Comparison of ENCODE assay signal across 14 cellular contexts in the genomic region with DNA sequence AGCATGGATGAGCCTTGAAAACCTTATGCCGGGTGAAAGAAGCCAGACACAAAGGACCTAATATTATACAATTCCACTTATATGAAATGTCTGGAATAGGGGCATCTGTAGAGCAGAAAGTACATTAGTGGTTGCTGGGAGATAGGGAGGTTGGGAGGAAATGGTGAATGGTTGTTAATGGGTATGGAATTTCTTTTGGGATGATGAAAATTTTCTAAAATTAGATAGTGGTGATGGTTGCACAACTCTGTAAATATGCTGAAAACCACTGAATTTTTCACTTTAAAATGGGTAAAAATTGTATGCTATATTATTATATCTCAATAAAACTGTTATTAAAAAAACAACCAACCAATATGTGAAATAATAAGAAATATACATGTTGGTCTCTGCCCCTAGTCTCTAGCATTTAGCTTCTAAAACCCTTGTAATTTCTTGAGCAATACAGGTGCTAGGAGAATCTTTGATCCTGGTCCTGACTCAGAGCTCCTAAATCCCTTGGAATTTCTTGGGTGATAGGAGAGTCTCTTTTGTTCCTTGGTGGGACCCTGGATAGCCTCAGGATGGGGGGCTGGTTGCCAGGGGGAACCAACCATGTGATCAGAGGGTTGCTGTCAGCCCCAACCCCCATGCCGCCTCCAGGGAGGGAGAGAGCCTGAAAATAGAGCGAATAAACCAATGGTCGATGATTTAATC.
A peak's percentile ranks its signal among the peaks of the same experiment; 100 is the strongest.
DNase-seq lines count a peak whose midpoint lies in the region; TF ChIP-seq lines count a peak whose summit lies in the region.
"Had no signal": no experiment of that assay in that cellular context is flagged by ENCODE, and none has a peak within 500 bp of the region (broad histone marks: within the 10 kb centered on the region; RNA-seq: fewer than 3 reads in every experiment).

No MANE protein-coding gene starts in this region.

- TF ChIP-seq CTCF in SK-N-SH (IDR thresholded peaks at IDR 0.05) (no peak), fibroblast of lung (conservative IDR thresholded peaks at IDR 0.05 in 1 of 2, IDR thresholded peaks at IDR 0.05 in 1 of 2; ENCODE audit: low read depth in 1 of 2, low read length in 2 of 2) (no peak), lower leg skin (IDR thresholded peaks at IDR 0.05) (no peak)

- in situ Hi-C loops in GM23248 (cut with MboI) = no loop called here

- H2AFZ ChIP-seq in GM23248 = no peak overlapping the region
- no peak overlapping the region for H2AFZ ChIP-seq in SK-N-SH (ENCODE audit: low read depth)
- H2AFZ ChIP-seq in fibroblast of lung (ENCODE audit: low read length) = no peak overlapping the region

- H3K4me1 ChIP-seq in GM23248 (ENCODE audit: insufficient read depth) (peaks cover 52% of the 10 kb centered on the region), SK-N-SH (ENCODE audit: control insufficient read depth in 1 of 2, insufficient read depth in 2 of 2, low read depth in 1 of 2, low read length in 1 of 2) (peaks cover 26 to 27% of the 10 kb centered on the region in 2 experiments; a peak in 3 of 4 replicates), fibroblast of lung (ENCODE audit: control insufficient read depth, extremely low read depth, insufficient read depth, low read length) (peaks cover 25% of the 10 kb centered on the region), skeletal muscle satellite cell (ENCODE audit: control insufficient read depth, insufficient read depth, low read length) (peaks cover 48% of the 10 kb centered on the region)

- no peaks in the 10 kb centered on the region for H3K36me3 ChIP-seq in GM23248 (ENCODE audit: low read depth)
- H3K36me3 ChIP-seq in SK-N-SH (replicated peaks in 1 of 2; ENCODE audit: control insufficient read depth in 1 of 2, insufficient read depth in 2 of 2, low read length in 1 of 2) = no peaks in the 10 kb centered on the region
- no peaks in the 10 kb centered on the region for H3K36me3 ChIP-seq in fibroblast of lung (ENCODE audit: control insufficient read depth, insufficient read depth, low read length)
- H3K36me3 ChIP-seq in skeletal muscle satellite cell (ENCODE audit: insufficient read depth, low read length) = peaks cover 6% of the 10 kb centered on the region

- TF ChIP-seq RAD21 in SK-N-SH (IDR thresholded peaks at IDR 0.05; ENCODE audit: low read length) = no peak

- TF ChIP-seq EP300 in SK-N-SH (IDR thresholded peaks at IDR 0.05; ENCODE audit: borderline replicate concordance in 1 of 2, low read depth in 1 of 2, low read length in 1 of 2) = peak in 1 of 2 experiments; percentile 41; a peak in 1 of 4 replicates

- CTCF ChIA-PET in SK-N-SH (lab: Yijun Ruan, JAX) = interaction anchor here (0.9 to 1.0 kb wide), 2 partner anchors 11 to 28 kb away, joined by 3 read pairs; no protein-coding TSS in a partner anchor

- H3K27ac ChIP-seq in GM23248 (peak overlapping the region; percentile 89), SK-N-SH (ENCODE audit: low read depth in 2 of 2, low read length in 1 of 2) (peak overlapping the region; percentile 44 to 89), fibroblast of lung (ENCODE audit: insufficient read depth, low read length) (peak overlapping the region; percentile 69)
- H3K27ac ChIP-seq: cardiac muscle cell had no signal

- H3K4me3 ChIP-seq in GM23248 (peak overlapping the region; percentile 30), SK-N-SH (ENCODE audit: low read depth in 2 of 2, low read length in 1 of 2) (no peak overlapping the region), fibroblast of lung (replicated peaks in 1 of 4; ENCODE audit: control extremely low read depth in 1 of 4, insufficient read depth in 1 of 4, low read depth in 3 of 4, low read length in 4 of 4) (no peak overlapping the region), skeletal muscle satellite cell (ENCODE audit: low read length) (peak overlapping the region; percentile 27), lower leg skin (ENCODE audit: low read depth, poor library complexity, severe bottlenecking) (no peak overlapping the region)
- H3K4me3 ChIP-seq: cardiac muscle cell had no signal

- TF ChIP-seq POLR2A in lower leg skin (IDR thresholded peaks at IDR 0.05) = no peak

- intact Hi-C loops in lower leg skin (cut with DNase I; ENCODE audit: low total_unique reads) = no loop called here

- H3F3A ChIP-seq in GM23248 (ENCODE audit: insufficient read depth) = peaks cover 52% of the 10 kb centered on the region
- peaks cover 35% of the 10 kb centered on the region for H3F3A ChIP-seq in SK-N-SH (replicated peaks; ENCODE audit: insufficient read depth)

- peaks cover 87% of the 10 kb centered on the region for H3K79me2 ChIP-seq in GM23248 (ENCODE audit: insufficient read depth)
- peaks cover 68% of the 10 kb centered on the region for H3K79me2 ChIP-seq in SK-N-SH (ENCODE audit: insufficient read depth)
- peaks cover 26% of the 10 kb centered on the region for H3K79me2 ChIP-seq in fibroblast of lung (ENCODE audit: control insufficient read depth, insufficient read depth, low read length)

- H4K20me1 ChIP-seq in GM23248 (ENCODE audit: insufficient read depth) = no peaks in the 10 kb centered on the region
- no peaks in the 10 kb centered on the region for H4K20me1 ChIP-seq in SK-N-SH (ENCODE audit: insufficient read depth)
- no peaks in the 10 kb centered on the region for H4K20me1 ChIP-seq in fibroblast of lung (ENCODE audit: control insufficient read depth, extremely low read depth, insufficient read depth, low read length)

- no peaks in the 10 kb centered on the region for H3K9me3 ChIP-seq in GM23248 (ENCODE audit: low read depth)
- no peaks in the 10 kb centered on the region for H3K9me3 ChIP-seq in SK-N-SH
- H3K9me3 ChIP-seq in fibroblast of lung (ENCODE audit: control insufficient read depth, insufficient read depth, low read depth, low read length) = no peaks in the 10 kb centered on the region
- no peaks in the 10 kb centered on the region for H3K9me3 ChIP-seq in skeletal muscle satellite cell (replicated peaks; ENCODE audit: low read length)

- H3K27me3 ChIP-seq in GM23248 (replicated peaks; ENCODE audit: insufficient read depth) (no peaks in the 10 kb centered on the region), SK-N-SH (ENCODE audit: insufficient read depth) (no peaks in the 10 kb centered on the region), fibroblast of lung (ENCODE audit: control insufficient read depth, insufficient read depth, low read length) (no peaks in the 10 kb centered on the region), skeletal muscle satellite cell (ENCODE audit: control insufficient read depth, insufficient read depth, low read length) (no peaks in the 10 kb centered on the region)
- H3K27me3 ChIP-seq: cardiac muscle cell had no signal

- whole genome bisulfite sequencing in GM23248 (ENCODE audit: low coverage in 1 of 2, low lambda C conversion rate in 2 of 2, missing lambda C conversion rate in 2 of 2), 2 experiments = 69 to 75% methylated on average over 4 of the region's 4 CpGs
- WGBS in SK-N-SH (ENCODE audit: low lambda C conversion rate) = 76% methylated on average over 4 of the region's 4 CpGs
- 92 to 93% methylated on average over 4 of the region's 4 CpGs for WGBS in lower leg skin, 2 donors

- DNase-seq in GM23248 = peak; percentile 80
- DNase-seq in SK-N-SH = no peak
- peak; percentile 75 to 79 for DNase-seq in fibroblast of lung (ENCODE audit: low read depth in 2 of 2)
- no peak for DNase-seq in mesenteric fat pad (ENCODE audit: low spot score)
- no peak for DNase-seq in lower leg skin (ENCODE audit: low spot score in 2 of 2)
- DNase-seq in inferior parietal cortex (ENCODE audit: extremely low spot score) = no peak
- DNase-seq: activated CD4-positive, alpha-beta T cell treated with anti-CD3 and anti-CD28 coated beads, Interleukin-2, amount 50 U/mL, for 1 hour; COR-L47; islet precursor cell; natural killer cell; NCI-H2107; substantia nigra had no signal

- H3K9ac ChIP-seq in GM23248 (peak overlapping the region; percentile 59), SK-N-SH (peak overlapping the region; percentile 62; the same call in 1 of the 2 replicates), fibroblast of lung (ENCODE audit: insufficient read depth, low read length) (no peak overlapping the region), skeletal muscle satellite cell (ENCODE audit: low read depth, low read length) (peak overlapping the region; percentile 70)

- H3K4me2 ChIP-seq in GM23248 (ENCODE audit: unreplicated experiment) (peak overlapping the region; percentile 74), SK-N-SH (peak overlapping the region; percentile 53), fibroblast of lung (ENCODE audit: extremely low read depth, insufficient read depth, low read length) (peak overlapping the region; percentile 11), skeletal muscle satellite cell (ENCODE audit: low read length) (peak overlapping the region; percentile 48)

- POLR2A ChIA-PET in SK-N-SH (lab: Yijun Ruan, JAX) = no interaction called here

- H3K9me2 ChIP-seq in GM23248 (ENCODE audit: insufficient read depth) (no peaks in the 10 kb centered on the region), SK-N-SH (no peaks in the 10 kb centered on the region)

TF ChIP-seq in SK-N-SH, 30 proteins besides CTCF, POLR2A, EP300 and RAD21 (continues in another document):
- TF ChIP-seq, protein P1, sequence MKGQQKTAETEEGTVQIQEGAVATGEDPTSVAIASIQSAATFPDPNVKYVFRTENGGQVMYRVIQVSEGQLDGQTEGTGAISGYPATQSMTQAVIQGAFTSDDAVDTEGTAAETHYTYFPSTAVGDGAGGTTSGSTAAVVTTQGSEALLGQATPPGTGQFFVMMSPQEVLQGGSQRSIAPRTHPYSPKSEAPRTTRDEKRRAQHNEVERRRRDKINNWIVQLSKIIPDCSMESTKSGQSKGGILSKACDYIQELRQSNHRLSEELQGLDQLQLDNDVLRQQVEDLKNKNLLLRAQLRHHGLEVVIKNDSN (IDR thresholded peaks at IDR 0.05; ENCODE audit: borderline replicate concordance, low read depth) = no peak

Comparison
In these comparisons a context has a peak if more than half of its experiments do, and no peak if none do; other contexts are left out.
1. DNase-seq: peak in GM23248 (single experiment) and fibroblast of lung (2 of 2); none in SK-N-SH (single experiment), mesenteric fat pad (single experiment), lower leg skin (0 of 2) and inferior parietal cortex (single experiment).
2. H3K4me2 ChIP-seq: peak in every context shown above with its lines; median percentile 74 in GM23248; 53 in SK-N-SH; 48 in skeletal muscle satellite cell; 11 in fibroblast of lung.
3. H3K4me3 ChIP-seq: peak in GM23248 (single experiment) and skeletal muscle satellite cell (single experiment); none in SK-N-SH (0 of 2), fibroblast of lung (0 of 4) and lower leg skin (single experiment).
4. Peak in every context shown above with its lines, with median percentiles within 50 percentile points of each other: H3K27ac ChIP-seq.